In genomic region chr19:2611483-2612464, GRCh38 we compare ENCODE assay signal across 8 cellular contexts.
DNase-seq lines count a peak whose midpoint lies in the region; ATAC-seq and TF ChIP-seq lines count a peak whose summit lies in the region.

No MANE protein-coding gene starts in this region.

- H3K36me3 ChIP-seq in Loucy (ENCODE audit: insufficient read depth, low read length), result no peaks in the 10 kb centered on the region
- no peaks in the 10 kb centered on the region for H3K36me3 ChIP-seq in breast epithelium

- intact Hi-C loops in CD14-positive monocyte (cut with micrococcal nuclease), result loop anchor here (1.0 to 10.0 kb wide), 5 partner anchors 19 to 337 kb away; no protein-coding TSS in a partner anchor
- intact Hi-C loops in breast epithelium (cut with DNase I; ENCODE audit: low total_unique reads), result no loop called here

- H3K27me3 Mint-ChIP-seq in CD14-positive monocyte (ENCODE audit: low read depth in 3 of 3) (peaks cover 2 to 4% (median 2%) of the 10 kb centered on the region in 3 donors), neural crest cell (ENCODE audit: low read depth) (peaks cover 30% of the 10 kb centered on the region)
- H3K27me3 Mint-ChIP-seq in activated CD8-positive, alpha-beta memory T cell treated with anti-CD3 and anti-CD28 coated beads, Interleukin-2, amount 10 ng/mL, durations not matched to agents 7 days and 5 days, result peaks cover 30% of the 10 kb centered on the region

- peak overlapping the region; percentile 88 to 95 for H3K4me3 Mint-ChIP-seq in CD14-positive monocyte
- no peak overlapping the region for H3K4me3 Mint-ChIP-seq in neural crest cell
- H3K4me3 Mint-ChIP-seq in activated CD8-positive, alpha-beta memory T cell treated with anti-CD3 and anti-CD28 coated beads, Interleukin-2, amount 10 ng/mL, durations not matched to agents 7 days and 5 days, result no peak overlapping the region

- H4K20me1 ChIP-seq in Loucy (ENCODE audit: insufficient read depth, low read length, poor library complexity, severe bottlenecking), result no peaks in the 10 kb centered on the region

- peak; percentile 60 for TF ChIP-seq CTCF in CD14-positive monocyte (IDR thresholded peaks at IDR 0.05)
- TF ChIP-seq CTCF in Loucy (conservative IDR thresholded peaks at IDR 0.05; ENCODE audit: low read length), result peak; percentile 51
- no peak for TF ChIP-seq CTCF in breast epithelium (IDR thresholded peaks at IDR 0.05)
- TF ChIP-seq CTCF in neural crest cell (conservative IDR thresholded peaks at IDR 0.05), result peak; percentile 41

- H3K79me2 ChIP-seq in Loucy (ENCODE audit: insufficient read depth, low read length), result no peaks in the 10 kb centered on the region

- CTCF ChIA-PET in activated CD8-positive, alpha-beta memory T cell treated with anti-CD3 and anti-CD28 coated beads, Interleukin-2, amount 10 ng/mL, durations not matched to agents 7 days and 5 days (lab: Charles Lee), result interaction anchor here (0.6 to 16.9 kb wide), 39 partner anchors 13 to 376 kb away, joined by 3 to 434 read pairs (median 4); partner anchors contain the start of genes GADD45B, LMNB2, PLEKHJ1 and TIMM13

- no peak for TF ChIP-seq POLR2A in breast epithelium (IDR thresholded peaks at IDR 0.05)

- H3K4me1 ChIP-seq in Loucy (ENCODE audit: insufficient read depth, low read length, poor library complexity, severe bottlenecking) (peaks cover 31% of the 10 kb centered on the region), breast epithelium (peaks cover 0 to 3% of the 10 kb centered on the region in 2 donors)

- H3K27ac Mint-ChIP-seq in CD14-positive monocyte (peak overlapping the region in 4 of 7 donors; percentile 13 to 76 (median 38)), neural crest cell (ENCODE audit: unreplicated experiment) (no peak overlapping the region)
- no peak overlapping the region for H3K27ac Mint-ChIP-seq in activated CD8-positive, alpha-beta memory T cell treated with anti-CD3 and anti-CD28 coated beads, Interleukin-2, amount 10 ng/mL, durations not matched to agents 7 days and 5 days

- H3K9me3 Mint-ChIP-seq in CD14-positive monocyte (peaks cover 13 to 23% (median 18%) of the 10 kb centered on the region in 7 donors), neural crest cell (no peaks in the 10 kb centered on the region)
- H3K9me3 Mint-ChIP-seq in activated CD8-positive, alpha-beta memory T cell treated with anti-CD3 and anti-CD28 coated beads, Interleukin-2, amount 10 ng/mL, durations not matched to agents 7 days and 5 days (ENCODE audit: low read depth), result no peaks in the 10 kb centered on the region

- DNase-seq in CD14-positive monocyte (ENCODE audit: low spot score) (no peak), breast epithelium (ENCODE audit: low spot score in 2 of 2) (no peak), neural crest cell (ENCODE audit: low read depth, low spot score) (no peak), RKO (ENCODE audit: low spot score) (no peak), KG1 (lab: John Stamatoyannopoulos, UW) (no peak)
- no peak for DNase-seq in activated CD8-positive, alpha-beta memory T cell treated with anti-CD3 and anti-CD28 coated beads, Interleukin-2, amount 10 ng/mL, durations not matched to agents 7 days and 5 days

- peak overlapping the region; percentile 76 for H3K4me3 ChIP-seq in Loucy (ENCODE audit: low read length, poor library complexity, severe bottlenecking)
- H3K4me3 ChIP-seq in breast epithelium, result peak overlapping the region in 2 of 3 donors; percentile 48 to 71

- no peaks in the 10 kb centered on the region for H3K9me2 ChIP-seq in Loucy (replicated peaks; ENCODE audit: low read depth, low read length)

- H3K4me1 Mint-ChIP-seq in CD14-positive monocyte (peaks cover 44% of the 10 kb centered on the region), neural crest cell (no peaks in the 10 kb centered on the region)
- H3K4me1 Mint-ChIP-seq in activated CD8-positive, alpha-beta memory T cell treated with anti-CD3 and anti-CD28 coated beads, Interleukin-2, amount 10 ng/mL, durations not matched to agents 7 days and 5 days, result peaks cover 45% of the 10 kb centered on the region

- H3K9ac ChIP-seq in Loucy (ENCODE audit: low read depth, low read length, poor library complexity, severe bottlenecking), result no peak overlapping the region

- H3K4me2 ChIP-seq in Loucy (ENCODE audit: low read depth, low read length, poor library complexity, severe bottlenecking), result peak overlapping the region; percentile 90

- ATAC-seq in GM19463 (IDR thresholded peaks at IDR 0.05; ENCODE audit: unreplicated experiment), result no peak
- ATAC-seq in activated CD8-positive, alpha-beta memory T cell treated with anti-CD3 and anti-CD28 coated beads, Interleukin-2, amount 10 ng/mL, durations not matched to agents 7 days and 5 days, result no peak

- H2AFZ ChIP-seq in Loucy (ENCODE audit: low read length), result no peak overlapping the region

- peak overlapping the region in 1 of 2 donors; percentile 86 for H3K27ac ChIP-seq in breast epithelium

- H3K36me3 Mint-ChIP-seq in CD14-positive monocyte (peaks cover 0 to 9% of the 10 kb centered on the region in 2 donors), neural crest cell (ENCODE audit: low read depth) (no peaks in the 10 kb centered on the region)
- no peaks in the 10 kb centered on the region for H3K36me3 Mint-ChIP-seq in activated CD8-positive, alpha-beta memory T cell treated with anti-CD3 and anti-CD28 coated beads, Interleukin-2, amount 10 ng/mL, durations not matched to agents 7 days and 5 days

- H3K27me3 ChIP-seq in Loucy (ENCODE audit: insufficient read depth, low read length, poor library complexity, severe bottlenecking) (no peaks in the 10 kb centered on the region), breast epithelium (no peaks in the 10 kb centered on the region)

- H3K9me3 ChIP-seq in Loucy (ENCODE audit: insufficient read depth, low read depth, low read length) (no peaks in the 10 kb centered on the region), breast epithelium (peaks cover 0 to 4% of the 10 kb centered on the region in 2 donors)

- no peaks in the 10 kb centered on the region for H3F3A ChIP-seq in Loucy (ENCODE audit: low read depth)

Comparison
In these comparisons a context has a peak if more than half of its experiments do, and no peak if none do; other contexts are left out.
1. H3K27ac Mint-ChIP-seq: peak in CD14-positive monocyte (4 of 7); none in neural crest cell (single experiment) and activated CD8-positive, alpha-beta memory T cell treated with anti-CD3 and anti-CD28 coated beads, Interleukin-2, amount 10 ng/mL, durations not matched to agents 7 days and 5 days (single experiment).
2. H3K4me3 Mint-ChIP-seq: peak in CD14-positive monocyte (2 of 2); none in neural crest cell (single experiment) and activated CD8-positive, alpha-beta memory T cell treated with anti-CD3 and anti-CD28 coated beads, Interleukin-2, amount 10 ng/mL, durations not matched to agents 7 days and 5 days (single experiment).
3. CTCF ChIP-seq: peak in CD14-positive monocyte (single experiment), Loucy (single experiment) and neural crest cell (single experiment); none in breast epithelium (0 of 3).